1 cellular context compared by ENCODE assay signal in the genomic region with DNA sequence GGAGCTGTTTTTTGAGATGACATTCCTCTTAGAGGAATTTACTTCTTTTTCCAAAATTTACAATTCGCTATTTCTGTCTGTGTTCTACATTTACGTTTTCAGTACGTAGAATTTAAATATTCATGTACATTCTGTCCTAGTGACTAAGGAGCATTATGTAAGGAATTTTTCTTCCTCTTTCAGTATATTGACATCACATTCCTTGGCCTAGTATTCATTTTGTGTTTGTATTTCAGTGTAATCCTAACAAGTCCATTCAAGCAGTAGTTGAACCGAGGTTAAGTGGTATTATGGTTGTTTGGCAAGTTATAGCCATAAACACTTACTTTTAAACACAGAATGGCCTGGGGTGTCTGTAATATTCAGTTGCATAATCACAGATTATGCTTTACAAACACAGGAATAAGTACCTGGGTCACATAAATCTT.
TF ChIP-seq lines count a peak whose summit lies in the region.

No MANE protein-coding gene starts in this region.

TF ChIP-seq in HepG2, 621 proteins besides CTCF, POLR2A, EP300 and RAD21 (continued from another document):
- TF ChIP-seq HMGXB3 (CRISPR knock-in tag; IDR thresholded peaks at IDR 0.05; ENCODE audit: borderline replicate concordance) (no peak), ATAD3A (CRISPR knock-in tag; IDR thresholded peaks at IDR 0.05) (no peak)
- TF ChIP-seq, protein P1, sequence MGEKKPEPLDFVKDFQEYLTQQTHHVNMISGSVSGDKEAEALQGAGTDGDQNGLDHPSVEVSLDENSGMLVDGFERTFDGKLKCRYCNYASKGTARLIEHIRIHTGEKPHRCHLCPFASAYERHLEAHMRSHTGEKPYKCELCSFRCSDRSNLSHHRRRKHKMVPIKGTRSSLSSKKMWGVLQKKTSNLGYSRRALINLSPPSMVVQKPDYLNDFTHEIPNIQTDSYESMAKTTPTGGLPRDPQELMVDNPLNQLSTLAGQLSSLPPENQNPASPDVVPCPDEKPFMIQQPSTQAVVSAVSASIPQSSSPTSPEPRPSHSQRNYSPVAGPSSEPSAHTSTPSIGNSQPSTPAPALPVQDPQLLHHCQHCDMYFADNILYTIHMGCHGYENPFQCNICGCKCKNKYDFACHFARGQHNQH (CRISPR knock-in tag; IDR thresholded peaks at IDR 0.05): no peak
TF ChIP-seq in HepG2: peak in this region for 0.
